ENCODE assay signal across 9 cellular contexts in the genomic region with DNA sequence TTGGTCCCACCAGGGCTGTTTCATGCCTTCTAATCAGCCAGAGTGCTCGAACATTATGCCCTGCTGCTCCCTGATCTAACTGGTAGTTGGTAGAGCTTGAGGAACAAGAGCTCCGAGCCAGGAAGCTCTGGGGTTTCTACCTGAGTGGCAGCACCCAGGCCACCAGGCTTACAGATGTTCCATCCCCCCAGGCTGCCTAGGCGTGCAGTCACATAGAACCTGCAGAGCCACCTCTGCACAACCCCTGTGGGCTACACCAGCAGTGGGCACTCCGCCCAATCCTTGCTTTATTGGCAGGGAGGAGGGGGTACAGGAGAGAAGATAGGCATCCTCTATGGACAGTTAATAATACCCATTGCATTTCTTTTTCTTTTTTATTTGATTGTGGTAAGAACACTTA. TPM values are rescaled to one million over a fixed set of nuclear protein-coding genes. Genes with fewer than 3 reads are reported as not detected.
A peak's percentile ranks its signal among the peaks of the same experiment; 100 is the strongest.
DNase-seq lines count a peak whose midpoint lies in the region; ATAC-seq lines count a peak whose summit lies in the region.
"Had no signal": no experiment of that assay in that cellular context is flagged by ENCODE, and none has a peak within 500 bp of the region (broad histone marks: within the 10 kb centered on the region; RNA-seq: fewer than 3 reads in every experiment).

No MANE protein-coding gene starts in this region.

- POLR2A ChIA-PET in activated naive CD8-positive, alpha-beta T cell treated with anti-CD3 and anti-CD28 coated beads, Interleukin-2, amount 10 ng/mL, durations not matched to agents 7 days and 5 days (lab: Charles Lee), result interaction anchor here (0.9 to 3.1 kb wide), 11 partner anchors 10 to 76 kb away, joined by 3 to 28 read pairs (median 5); a partner anchor contains a TSS

- peak overlapping the region; percentile 74 for H3K4me3 Mint-ChIP-seq in activated naive CD8-positive, alpha-beta T cell treated with anti-CD3 and anti-CD28 coated beads, Interleukin-2, amount 10 ng/mL, durations not matched to agents 7 days and 5 days
- H3K4me3 Mint-ChIP-seq: brain had no signal

- H3K27ac Mint-ChIP-seq in activated naive CD8-positive, alpha-beta T cell treated with anti-CD3 and anti-CD28 coated beads, Interleukin-2, amount 10 ng/mL, durations not matched to agents 7 days and 5 days, result peak overlapping the region; percentile 88

- H3K27me3 Mint-ChIP-seq in activated naive CD8-positive, alpha-beta T cell treated with anti-CD3 and anti-CD28 coated beads, Interleukin-2, amount 10 ng/mL, durations not matched to agents 7 days and 5 days, result no peaks in the 10 kb centered on the region

- peak; percentile 54 for DNase-seq in activated naive CD8-positive, alpha-beta T cell treated with anti-CD3 and anti-CD28 coated beads, Interleukin-2, amount 10 ng/mL, durations not matched to agents 7 days and 5 days
- DNase-seq in sciatic nerve (ENCODE audit: low spot score) (peak; percentile 73), NCI-H1436 (lab: John Stamatoyannopoulos, UW) (no peak), NCI-H2107 (lab: John Stamatoyannopoulos, UW) (no peak), hippocampal formation (lab: John Stamatoyannopoulos, UW) (no peak), cerebellar cortex (ENCODE audit: low spot score) (no peak)

- peaks cover 29% of the 10 kb centered on the region for H3K4me1 Mint-ChIP-seq in activated naive CD8-positive, alpha-beta T cell treated with anti-CD3 and anti-CD28 coated beads, Interleukin-2, amount 10 ng/mL, durations not matched to agents 7 days and 5 days

- peak; percentile 62 for ATAC-seq in GM18867 (IDR thresholded peaks at IDR 0.05; ENCODE audit: unreplicated experiment)
- peak; percentile 48 for ATAC-seq in HG02763 (IDR thresholded peaks at IDR 0.05; ENCODE audit: unreplicated experiment)
- peak; percentile 87 for ATAC-seq in activated naive CD8-positive, alpha-beta T cell treated with anti-CD3 and anti-CD28 coated beads, Interleukin-2, amount 10 ng/mL, durations not matched to agents 7 days and 5 days (ENCODE audit: low read depth)
- ATAC-seq in sciatic nerve, result peak; percentile 4

- H3K9me3 Mint-ChIP-seq in activated naive CD8-positive, alpha-beta T cell treated with anti-CD3 and anti-CD28 coated beads, Interleukin-2, amount 10 ng/mL, durations not matched to agents 7 days and 5 days, result no peaks in the 10 kb centered on the region
- H3K9me3 Mint-ChIP-seq: brain had no signal

- intact Hi-C loops in sciatic nerve (cut with DNase I), result no loop called here

- peaks cover 50% of the 10 kb centered on the region for H3K36me3 Mint-ChIP-seq in activated naive CD8-positive, alpha-beta T cell treated with anti-CD3 and anti-CD28 coated beads, Interleukin-2, amount 10 ng/mL, durations not matched to agents 7 days and 5 days

RNA-seq across cellular contexts. Expression of a gene that starts 21.8 kb away (rescaled TPM):
- total RNA-seq in activated naive CD8-positive, alpha-beta T cell treated with anti-CD3 and anti-CD28 coated beads, Interleukin-2, amount 10 ng/mL, durations not matched to agents 7 days and 5 days, result 10 to 100 TPM; 27.7 to 28.3 TPM
- total RNA-seq in sciatic nerve, result 85.2 TPM

Comparison
In these comparisons a context has a peak if more than half of its experiments do, and no peak if none do; other contexts are left out.
1. ATAC-seq: peak in every context shown above with its lines; median percentile 87 in activated naive CD8-positive, alpha-beta T cell treated with anti-CD3 and anti-CD28 coated beads, Interleukin-2, amount 10 ng/mL, durations not matched to agents 7 days and 5 days; 62 in GM18867; 48 in HG02763; 4 in sciatic nerve.
2. DNase-seq: peak in activated naive CD8-positive, alpha-beta T cell treated with anti-CD3 and anti-CD28 coated beads, Interleukin-2, amount 10 ng/mL, durations not matched to agents 7 days and 5 days (single experiment) and sciatic nerve (single experiment); none in NCI-H1436 (single experiment), NCI-H2107 (single experiment), hippocampal formation (0 of 2) and cerebellar cortex (single experiment).